ENCODE assay signal across 1 cellular context in genomic region chr13:42272776-42273175, GRCh38.
TF ChIP-seq lines count a peak whose summit lies in the region.

No MANE protein-coding gene starts in this region.

TF ChIP-seq in H1, 55 proteins besides CTCF, POLR2A, EP300 and RAD21:
- TF ChIP-seq TAF1 (IDR thresholded peaks at IDR 0.05; ENCODE audit: low read depth, low read length) = no peak
- TF ChIP-seq ATF2 (IDR thresholded peaks at IDR 0.05; ENCODE audit: low read length) = no peak
- TF ChIP-seq SIX5 (IDR thresholded peaks at IDR 0.05; ENCODE audit: low read depth, low read length) = no peak
- no peak for TF ChIP-seq CHD1 (IDR thresholded peaks at IDR 0.05; ENCODE audit: low read depth, low read length)
- TF ChIP-seq JUN (IDR thresholded peaks at IDR 0.05; ENCODE audit: low read depth, low read length) = no peak
- no peak for TF ChIP-seq RFX5 (IDR thresholded peaks at IDR 0.05; ENCODE audit: borderline replicate concordance, low read depth, low read length)
- no peak for TF ChIP-seq HDAC2 (IDR thresholded peaks at IDR 0.05; ENCODE audit: borderline replicate concordance in 1 of 2, low read depth in 2 of 2, low read length in 2 of 2)
- no peak for TF ChIP-seq NRF1 (IDR thresholded peaks at IDR 0.05; ENCODE audit: low read depth, low read length)
- no peak for TF ChIP-seq EZH2 (IDR thresholded peaks at IDR 0.05; ENCODE audit: low read depth, low read length, severe bottlenecking)
- no peak for TF ChIP-seq CBX8 (IDR thresholded peaks at IDR 0.05; ENCODE audit: borderline replicate concordance, low read depth, low read length)
- no peak for TF ChIP-seq KDM5A (IDR thresholded peaks at IDR 0.05; ENCODE audit: low read length)
- no peak for TF ChIP-seq ASH2L (IDR thresholded peaks at IDR 0.05; ENCODE audit: low read length)
- no peak for TF ChIP-seq MAFK (IDR thresholded peaks at IDR 0.05; ENCODE audit: low read depth, low read length)
- no peak for TF ChIP-seq SP2 (IDR thresholded peaks at IDR 0.05; ENCODE audit: low read length)
- TF ChIP-seq GTF2F1 (IDR thresholded peaks at IDR 0.05; ENCODE audit: borderline replicate concordance, low read depth, low read length) = no peak
- TF ChIP-seq GABPA (IDR thresholded peaks at IDR 0.05; ENCODE audit: borderline replicate concordance, insufficient read depth, low read length) = no peak
- no peak for TF ChIP-seq TCF12 (IDR thresholded peaks at IDR 0.05; ENCODE audit: low read depth, low read length)
- TF ChIP-seq SRF (IDR thresholded peaks at IDR 0.05; ENCODE audit: low read depth, low read length) = no peak
- TF ChIP-seq HDAC6 (IDR thresholded peaks at IDR 0.05; ENCODE audit: low read depth, low read length) = no peak
